ENCODE assay signal across 8 cellular contexts in genomic region chr1:212284332-212284743, GRCh38. TPM values are rescaled to one million over a fixed set of nuclear protein-coding genes. Genes with fewer than 3 reads are reported as not detected.
DNase-seq lines count a peak whose midpoint lies in the region; ATAC-seq and TF ChIP-seq lines count a peak whose summit lies in the region.

No MANE protein-coding gene starts in this region.

- H3K36me3 ChIP-seq in SK-N-MC (ENCODE audit: insufficient read depth, low read length): no peaks in the 10 kb centered on the region

- H3K27ac ChIP-seq in SK-N-MC: no peak overlapping the region

- H3K9ac ChIP-seq in SK-N-MC (ENCODE audit: insufficient read length): peak overlapping the region; percentile 68

- TF ChIP-seq CTCF in GM12864 (IDR thresholded peaks at IDR 0.05; ENCODE audit: low read depth, low read length, missing control alignments): no peak

- peak overlapping the region; percentile 84 for H3K4me3 ChIP-seq in GM12864 (ENCODE audit: low read depth, low read length)
- H3K4me3 ChIP-seq in SK-N-MC: peak overlapping the region; percentile 98

- ATAC-seq in HG03432 (IDR thresholded peaks at IDR 0.05; ENCODE audit: unreplicated experiment) (no peak), GM18907 (IDR thresholded peaks at IDR 0.05; ENCODE audit: unreplicated experiment) (no peak), HG02840 (IDR thresholded peaks at IDR 0.05; ENCODE audit: low FRiP score, unreplicated experiment) (no peak)

- no peak for DNase-seq in GM12864 (ENCODE audit: low read depth)
- DNase-seq in SK-N-MC (ENCODE audit: low read depth, low spot score): no peak
- peak; percentile 45 for DNase-seq in fibroblast of peridontal ligament (ENCODE audit: extremely low read depth)
- DNase-seq in renal cortical epithelial cell (ENCODE audit: low read depth): peak; percentile 22
- DNase-seq in NCI-H1092 treated with DMSO at 0.1 percent for 48 hours (lab: John Stamatoyannopoulos, UW): no peak

- H3K9me3 ChIP-seq in SK-N-MC (ENCODE audit: low read depth, low read length): no peaks in the 10 kb centered on the region; the same call in 1 of the 2 replicates

RNA-seq across cellular contexts. Expression of gene PPP2R5A, which starts 0.9 kb away (rescaled TPM):
- 38.9 and 41.7 TPM in 2 replicates for total RNA-seq in renal cortical epithelial cell

Comparison
In these comparisons a context has a peak if more than half of its experiments do, and no peak if none do; other contexts are left out.
1. DNase-seq: peak in fibroblast of peridontal ligament (single experiment) and renal cortical epithelial cell (single experiment); none in GM12864 (single experiment), SK-N-MC (single experiment) and NCI-H1092 treated with DMSO at 0.1 percent for 48 hours (single experiment).